In genomic region chr11:31218847-31219246, GRCh38 we compare ENCODE assay signal across 30 cellular contexts.
"Had no signal": no experiment of that assay in that cellular context is flagged by ENCODE, and none has a peak within 500 bp of the region (broad histone marks: within the 10 kb centered on the region; RNA-seq: fewer than 3 reads in every experiment).

No MANE protein-coding gene starts in this region.

- H3K27ac Mint-ChIP-seq: activated naive CD4-positive, alpha-beta T cell treated with anti-CD3 and anti-CD28 coated beads for 36 hours; activated naive CD8-positive, alpha-beta T cell treated with anti-CD3 and anti-CD28 coated beads for 36 hours; activated T-helper 1 cell treated with anti-CD3 and anti-CD28 coated beads, Interleukin-12 subunit alpha, Interleukin-12 subunit beta, Interleukin-2, Interleukin-4 antibody, amounts not matched to agents 30 ng/mL and 10 ng/mL and 1 ng/mL, durations not matched to agents 14 hours and 24 hours and 36 hours; naive thymus-derived CD4-positive, alpha-beta T cell; stimulated activated naive B cell treated with anti-CD40 and anti-IgM and Interleukin-4, amounts not matched to agents 10 μg/mL and 1 μg/mL and 100 μg/mL, for 72 hours; T-helper 1 cell treated with Interleukin-12 subunit alpha and Interleukin-12 subunit beta and Interleukin-4 antibody, amounts not matched to agents 30 μg/mL and 1 μg/mL, for 36 hours had no signal

- H3K4me1 Mint-ChIP-seq: activated naive CD8-positive, alpha-beta T cell treated with anti-CD3 and anti-CD28 coated beads for 36 hours; naive thymus-derived CD4-positive, alpha-beta T cell; stimulated activated naive B cell treated with anti-CD40 and anti-IgM and Interleukin-4, amounts not matched to agents 10 μg/mL and 1 μg/mL and 100 μg/mL, for 72 hours had no signal

- FAIRE-seq: kidney, TTC549 had no signal

- ATAC-seq: gastroesophageal sphincter; left colon; naive thymus-derived CD4-positive, alpha-beta T cell; stimulated activated naive B cell treated with anti-CD40 and anti-IgM and Interleukin-4, amounts not matched to agents 10 μg/mL and 1 μg/mL and 100 μg/mL, for 72 hours; upper lobe of right lung had no signal

- H3K9me3 ChIP-seq: ascending aorta, gastroesophageal sphincter, right atrium auricular region, stomach, tibial artery, upper lobe of right lung had no signal

- H3K27me3 ChIP-seq: adrenal gland, ascending aorta, brain microvascular endothelial cell, gastroesophageal sphincter, hepatocyte, right atrium auricular region, stomach, tibial artery, upper lobe of right lung had no signal

- H2AFZ ChIP-seq: hepatocyte, parathyroid adenoma had no signal

- H3K79me2 ChIP-seq: hepatocyte, parathyroid adenoma had no signal

- H3K4me2 ChIP-seq: hepatocyte had no signal

- H3K4me1 ChIP-seq: adrenal gland, ascending aorta, gastroesophageal sphincter, parathyroid adenoma, right atrium auricular region, stomach, tibial artery, upper lobe of right lung had no signal

- H3K36me3 Mint-ChIP-seq: activated naive CD8-positive, alpha-beta T cell treated with anti-CD3 and anti-CD28 coated beads for 36 hours; naive thymus-derived CD4-positive, alpha-beta T cell; stimulated activated naive B cell treated with anti-CD40 and anti-IgM and Interleukin-4, amounts not matched to agents 10 μg/mL and 1 μg/mL and 100 μg/mL, for 72 hours had no signal

- H3K36me3 ChIP-seq: adrenal gland, ascending aorta, brain microvascular endothelial cell, gastroesophageal sphincter, right atrium auricular region, stomach, tibial artery, upper lobe of right lung had no signal

- DNase-seq: activated CD4-positive, alpha-beta T cell treated with anti-CD3 and anti-CD28 coated beads for 4 hours; activated CD4-positive, alpha-beta T cell treated with anti-CD3 and anti-CD28 coated beads, Interleukin-2, amount 50 U/mL, for 4 hours; activated effector memory CD4-positive, alpha-beta T cell treated with anti-CD3 and anti-CD28 coated beads, Interleukin-2, amount 50 U/mL, for 16 hours; activated naive CD4-positive, alpha-beta T cell treated with anti-CD3 and anti-CD28 coated beads for 36 hours; activated naive CD8-positive, alpha-beta T cell treated with anti-CD3 and anti-CD28 coated beads for 36 hours; adrenal gland; brain microvascular endothelial cell; central memory CD4-positive, alpha-beta T cell; kidney; left colon; midbrain; naive thymus-derived CD4-positive, alpha-beta T cell; occipital lobe; stimulated activated CD4-positive, alpha-beta T cell treated with anti-CD3 and anti-CD28 coated beads, Interleukin-15, amount 100 ng/mL, for 24 hours; stimulated activated CD4-positive, alpha-beta T cell treated with anti-CD3 and anti-CD28 coated beads, Interleukin-2, amount 100 ng/mL, for 24 hours; stimulated activated naive B cell treated with anti-CD40 and anti-IgM and Interleukin-4, amounts not matched to agents 10 μg/mL and 1 μg/mL and 100 μg/mL, for 72 hours; stomach; T-helper 9 cell; tibial artery; upper lobe of right lung had no signal

- H3K4me3 Mint-ChIP-seq: activated naive CD4-positive, alpha-beta T cell treated with anti-CD3 and anti-CD28 coated beads for 36 hours; activated naive CD8-positive, alpha-beta T cell treated with anti-CD3 and anti-CD28 coated beads for 36 hours; activated T-helper 1 cell treated with anti-CD3 and anti-CD28 coated beads, Interleukin-12 subunit alpha, Interleukin-12 subunit beta, Interleukin-2, Interleukin-4 antibody, amounts not matched to agents 30 ng/mL and 10 ng/mL and 1 ng/mL, durations not matched to agents 14 hours and 24 hours and 36 hours; naive thymus-derived CD4-positive, alpha-beta T cell; neural crest cell; stimulated activated naive B cell treated with anti-CD40 and anti-IgM and Interleukin-4, amounts not matched to agents 10 μg/mL and 1 μg/mL and 100 μg/mL, for 72 hours; T-helper 1 cell treated with Interleukin-12 subunit alpha and Interleukin-12 subunit beta and Interleukin-4 antibody, amounts not matched to agents 30 μg/mL and 1 μg/mL, for 36 hours had no signal

- H3K9ac ChIP-seq: parathyroid adenoma had no signal

- H3K4me3 ChIP-seq: adrenal gland, ascending aorta, gastroesophageal sphincter, hepatocyte, right atrium auricular region, stomach, tibial artery, upper lobe of right lung had no signal

- H3K27me3 Mint-ChIP-seq: activated naive CD8-positive, alpha-beta T cell treated with anti-CD3 and anti-CD28 coated beads for 36 hours had no signal

- H3K27ac ChIP-seq: adrenal gland, ascending aorta, brain microvascular endothelial cell, gastroesophageal sphincter, hepatocyte, parathyroid adenoma, right atrium auricular region, stomach, tibial artery, upper lobe of right lung, VCaP had no signal

- H3K9me3 Mint-ChIP-seq: activated naive CD4-positive, alpha-beta T cell treated with anti-CD3 and anti-CD28 coated beads for 36 hours; activated naive CD8-positive, alpha-beta T cell treated with anti-CD3 and anti-CD28 coated beads for 36 hours; activated T-helper 1 cell treated with anti-CD3 and anti-CD28 coated beads, Interleukin-12 subunit alpha, Interleukin-12 subunit beta, Interleukin-2, Interleukin-4 antibody, amounts not matched to agents 30 ng/mL and 10 ng/mL and 1 ng/mL, durations not matched to agents 14 hours and 24 hours and 36 hours; naive thymus-derived CD4-positive, alpha-beta T cell; neural crest cell; stimulated activated naive B cell treated with anti-CD40 and anti-IgM and Interleukin-4, amounts not matched to agents 10 μg/mL and 1 μg/mL and 100 μg/mL, for 72 hours; T-helper 1 cell treated with Interleukin-12 subunit alpha and Interleukin-12 subunit beta and Interleukin-4 antibody, amounts not matched to agents 30 μg/mL and 1 μg/mL, for 36 hours had no signal
